1 cellular context compared by ENCODE assay signal in genomic region chr2:113583541-113584225, GRCh38.
TF ChIP-seq lines count a peak whose summit lies in the region.
"Not testable (repeated sequence)": the region's sequence is repeated elsewhere in the genome, so short reads cannot be mapped to it uniquely, and the experiment has no call there.

No MANE protein-coding gene starts in this region.

TF ChIP-seq in HepG2, 621 proteins besides CTCF, POLR2A, EP300 and RAD21 (continues in another document):
- TF ChIP-seq ZHX2 (IDR thresholded peaks at IDR 0.05; ENCODE audit: low read depth) (peak; percentile 70; the same call in 1 of the 2 replicates), ZHX2 (CRISPR knock-in tag; IDR thresholded peaks at IDR 0.05; ENCODE audit: borderline replicate concordance) (peak; percentile 90), TEF (CRISPR knock-in tag; IDR thresholded peaks at IDR 0.05) (peak; percentile 45; the same call in 1 of the 2 replicates), HCFC1 (IDR thresholded peaks at IDR 0.05; ENCODE audit: low read depth, low read length) (peak; percentile 46; the same call in 1 of the 2 replicates), ZNF670 (CRISPR knock-in tag; IDR thresholded peaks at IDR 0.05; ENCODE audit: borderline replicate concordance) (peak; percentile 96), TFDP1 (CRISPR knock-in tag; IDR thresholded peaks at IDR 0.05; ENCODE audit: borderline replicate concordance) (peak; percentile 79; the same call in 1 of the 2 replicates), SRY (CRISPR knock-in tag; IDR thresholded peaks at IDR 0.05) (peak; percentile 74; the same call in 1 of the 2 replicates), ZNF142 (CRISPR knock-in tag; IDR thresholded peaks at IDR 0.05) (peak; percentile 94), YY1 (IDR thresholded peaks at IDR 0.05; ENCODE audit: insufficient read depth, insufficient replicate concordance, low read depth, low read length) (peak; percentile 66), TSC22D2 (CRISPR knock-in tag; IDR thresholded peaks at IDR 0.05; ENCODE audit: borderline replicate concordance) (peak; percentile 94), ZNF549 (CRISPR knock-in tag; IDR thresholded peaks at IDR 0.05) (peak; percentile 75; the same call in 1 of the 2 replicates), TOE1 (CRISPR knock-in tag; IDR thresholded peaks at IDR 0.05) (peak; percentile 85), SP140L (CRISPR knock-in tag; IDR thresholded peaks at IDR 0.05; ENCODE audit: borderline replicate concordance) (0 out of 2 replicates have a peak, but pooled peaks have one; percentile 51), TBP (CRISPR knock-in tag; IDR thresholded peaks at IDR 0.05) (peak; percentile 97; the same call in 1 of the 2 replicates), CHCHD3 (CRISPR knock-in tag; IDR thresholded peaks at IDR 0.05) (peak; percentile 87; the same call in 1 of the 2 replicates), SPEN (CRISPR knock-in tag; IDR thresholded peaks at IDR 0.05; ENCODE audit: low read depth) (peak; percentile 95), ZBTB38 (CRISPR knock-in tag; IDR thresholded peaks at IDR 0.05) (peak; percentile 97), ZBTB26 (CRISPR knock-in tag; IDR thresholded peaks at IDR 0.05; ENCODE audit: borderline replicate concordance) (peak; percentile 92), ZEB1 (IDR thresholded peaks at IDR 0.05; ENCODE audit: insufficient replicate concordance, low read depth) (peak; percentile 27), ZFP41 (CRISPR knock-in tag; IDR thresholded peaks at IDR 0.05; ENCODE audit: borderline replicate concordance) (peak; percentile 89; the same call in 1 of the 2 replicates), ZC3H13 (CRISPR knock-in tag; IDR thresholded peaks at IDR 0.05) (0 out of 2 replicates have a peak, but pooled peaks have one; percentile 43), PHF8 (CRISPR knock-in tag; IDR thresholded peaks at IDR 0.05) (peak; percentile 94), HDAC1 (CRISPR knock-in tag; IDR thresholded peaks at IDR 0.05) (peak; percentile 96), ZBTB33 (CRISPR knock-in tag; IDR thresholded peaks at IDR 0.05) (peak; percentile 73; the same call in 1 of the 2 replicates), TP53 (CRISPR knock-in tag; conservative IDR thresholded peaks at IDR 0.05) (0 out of 2 replicates have a peak, but pooled peaks have one; percentile 82), ZNF678 (CRISPR knock-in tag; IDR thresholded peaks at IDR 0.05) (peak; percentile 97), ZNF263 (CRISPR knock-in tag; IDR thresholded peaks at IDR 0.05) (peak; percentile 81), ZNF850 (CRISPR knock-in tag; conservative IDR thresholded peaks at IDR 0.05) (peak; percentile 93; the same call in 1 of the 2 replicates), ZNF274 (CRISPR knock-in tag; IDR thresholded peaks at IDR 0.05) (peak; percentile 98), ZNF800 (CRISPR knock-in tag; IDR thresholded peaks at IDR 0.05) (peak; percentile 98), MAZ (IDR thresholded peaks at IDR 0.05; ENCODE audit: borderline replicate concordance, low read depth, low read length) (peak; percentile 77; the same call in 1 of the 2 replicates), MAZ (CRISPR knock-in tag; IDR thresholded peaks at IDR 0.05; ENCODE audit: low read depth) (peak; percentile 98), NR2F6 (CRISPR knock-in tag; IDR thresholded peaks at IDR 0.05) (peak; percentile 70)
- TF ChIP-seq NR2F6 (IDR thresholded peaks at IDR 0.05): not testable (repeated sequence)
